Comparison of ENCODE assay signal across 18 cellular contexts in the genomic region with DNA sequence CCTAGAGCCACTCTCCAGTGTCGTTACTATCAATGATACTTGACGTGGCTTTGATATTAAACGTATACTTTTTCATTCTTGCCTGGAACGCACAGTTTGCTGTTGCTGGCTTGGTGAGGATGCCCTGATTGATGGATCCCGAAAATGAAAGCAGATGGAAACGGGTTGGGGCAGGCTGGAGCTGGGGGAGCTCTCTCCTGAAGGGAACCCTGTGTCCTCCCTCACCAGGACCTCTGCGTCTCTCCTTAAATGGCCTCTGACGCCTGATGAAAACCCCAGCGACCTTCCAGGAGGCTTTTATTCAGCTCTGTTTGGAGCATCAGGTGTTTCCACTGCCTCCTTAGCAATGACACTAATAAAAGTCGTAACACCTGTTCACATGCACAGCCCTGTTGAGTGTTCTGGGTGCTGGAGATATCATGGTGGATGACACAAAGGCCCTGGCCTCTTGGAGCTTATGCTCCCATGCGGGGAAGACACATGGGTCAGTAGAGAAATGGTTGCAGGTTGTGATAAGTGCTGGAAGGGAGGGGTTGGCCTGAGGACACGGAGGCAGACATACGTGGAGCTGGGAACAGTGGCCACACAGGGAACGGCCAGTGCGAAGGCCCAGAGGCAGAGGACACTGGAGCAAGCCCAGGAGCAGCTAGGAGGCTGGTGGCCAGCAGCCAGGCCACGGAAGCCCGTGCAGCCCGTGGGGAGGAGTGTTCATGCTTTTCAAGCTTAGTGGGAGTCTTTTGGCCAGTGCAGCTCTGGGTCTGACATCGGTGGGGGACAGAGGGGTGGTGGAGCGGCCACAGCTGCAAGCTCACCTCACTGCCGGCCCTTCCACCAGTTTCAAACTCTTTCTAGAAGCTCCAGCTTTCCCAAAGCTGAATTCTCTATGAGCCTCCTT. TPM values are rescaled to one million over a fixed set of nuclear protein-coding genes. Genes with fewer than 3 reads are reported as not detected.
DNase-seq lines count a peak whose midpoint lies in the region; ATAC-seq and TF ChIP-seq lines count a peak whose summit lies in the region.
"Had no signal": no experiment of that assay in that cellular context is flagged by ENCODE, and none has a peak within 500 bp of the region (broad histone marks: within the 10 kb centered on the region; RNA-seq: fewer than 3 reads in every experiment).

No MANE protein-coding gene starts in this region.

- no peaks in the 10 kb centered on the region for H3K9me3 ChIP-seq in endodermal cell (ENCODE audit: control insufficient read depth, low read length)
- H3K9me3 ChIP-seq: A549, adrenal gland, esophagus muscularis mucosa, pancreas had no signal

- no peaks in the 10 kb centered on the region for H3K4me1 Mint-ChIP-seq in activated CD8-positive, alpha-beta memory T cell treated with anti-CD3 and anti-CD28 coated beads, Interleukin-2, amount 10 ng/mL, durations not matched to agents 7 days and 5 days
- H3K4me1 Mint-ChIP-seq in endodermal cell (no peaks in the 10 kb centered on the region), HFFc6 (ENCODE audit: low read depth) (no peaks in the 10 kb centered on the region; the same call in 1 of the 2 replicates)
- H3K4me1 Mint-ChIP-seq: activated T-helper 17 cell treated with anti-CD3 and anti-CD28 coated beads, Interleukin-2, amount 50 U/mL, for 72 hours had no signal

- no peaks in the 10 kb centered on the region for H3K27me3 ChIP-seq in H7 (ENCODE audit: control insufficient read depth, insufficient read depth, low read length)
- no peaks in the 10 kb centered on the region for H3K27me3 ChIP-seq in endodermal cell (ENCODE audit: control insufficient read depth, insufficient read depth, low read length, poor library complexity, severe bottlenecking)
- H3K27me3 ChIP-seq: adrenal gland, cardiac muscle cell, esophagus muscularis mucosa, pancreas had no signal

- no peaks in the 10 kb centered on the region for H3K27me3 Mint-ChIP-seq in activated CD8-positive, alpha-beta memory T cell treated with anti-CD3 and anti-CD28 coated beads, Interleukin-2, amount 10 ng/mL, durations not matched to agents 7 days and 5 days
- no peaks in the 10 kb centered on the region for H3K27me3 Mint-ChIP-seq in endodermal cell (ENCODE audit: insufficient read depth)
- peaks cover 1% of the 10 kb centered on the region for H3K27me3 Mint-ChIP-seq in HFFc6 (ENCODE audit: insufficient read depth)
- H3K27me3 Mint-ChIP-seq: activated T-helper 17 cell treated with anti-CD3 and anti-CD28 coated beads, Interleukin-2, amount 50 U/mL, for 72 hours; stimulated activated naive CD8-positive, alpha-beta T cell treated with anti-CD3 and anti-CD28 coated beads, Interleukin-15, amount 100 ng/mL, for 72 hours had no signal

- H3K27ac ChIP-seq in endodermal cell (ENCODE audit: low read depth, low read length), result no peak overlapping the region
- H3K27ac ChIP-seq: A549, adrenal gland, cardiac muscle cell, esophagus muscularis mucosa, pancreas had no signal

- intact Hi-C loops in sciatic nerve (cut with DNase I), result no loop called here

- ATAC-seq in activated CD8-positive, alpha-beta memory T cell treated with anti-CD3 and anti-CD28 coated beads, Interleukin-2, amount 10 ng/mL, durations not matched to agents 7 days and 5 days, result no peak
- ATAC-seq in sciatic nerve, result no peak
- ATAC-seq in GM19324 (IDR thresholded peaks at IDR 0.05; ENCODE audit: low FRiP score, unreplicated experiment), result no peak
- ATAC-seq: A549; activated T-helper 17 cell treated with anti-CD3 and anti-CD28 coated beads, Interleukin-2, amount 50 U/mL, for 72 hours; pancreas; stimulated activated naive CD8-positive, alpha-beta T cell treated with anti-CD3 and anti-CD28 coated beads, Interleukin-15, amount 100 ng/mL, for 72 hours had no signal

- no peak overlapping the region for H3K9ac ChIP-seq in endodermal cell (ENCODE audit: extremely low read depth, low read length, poor library complexity, severe bottlenecking)

- H3K4me3 Mint-ChIP-seq in activated CD8-positive, alpha-beta memory T cell treated with anti-CD3 and anti-CD28 coated beads, Interleukin-2, amount 10 ng/mL, durations not matched to agents 7 days and 5 days, result no peak overlapping the region
- H3K4me3 Mint-ChIP-seq in endodermal cell (no peak overlapping the region), HFFc6 (no peak overlapping the region)
- H3K4me3 Mint-ChIP-seq: activated T-helper 17 cell treated with anti-CD3 and anti-CD28 coated beads, Interleukin-2, amount 50 U/mL, for 72 hours; stimulated activated naive CD8-positive, alpha-beta T cell treated with anti-CD3 and anti-CD28 coated beads, Interleukin-15, amount 100 ng/mL, for 72 hours had no signal

- CTCF ChIA-PET in activated CD8-positive, alpha-beta memory T cell treated with anti-CD3 and anti-CD28 coated beads, Interleukin-2, amount 10 ng/mL, durations not matched to agents 7 days and 5 days (lab: Charles Lee), result no interaction called here

- H3K4me1 ChIP-seq in endodermal cell (ENCODE audit: control insufficient read depth, insufficient read depth, low read length), result no peaks in the 10 kb centered on the region
- H3K4me1 ChIP-seq: A549, adrenal gland, esophagus muscularis mucosa, pancreas had no signal

- no peaks in the 10 kb centered on the region for H3K9me3 Mint-ChIP-seq in activated CD8-positive, alpha-beta memory T cell treated with anti-CD3 and anti-CD28 coated beads, Interleukin-2, amount 10 ng/mL, durations not matched to agents 7 days and 5 days (ENCODE audit: low read depth)
- no peaks in the 10 kb centered on the region for H3K9me3 Mint-ChIP-seq in endodermal cell
- H3K9me3 Mint-ChIP-seq in HFFc6, result no peaks in the 10 kb centered on the region
- H3K9me3 Mint-ChIP-seq: activated T-helper 17 cell treated with anti-CD3 and anti-CD28 coated beads, Interleukin-2, amount 50 U/mL, for 72 hours; stimulated activated naive CD8-positive, alpha-beta T cell treated with anti-CD3 and anti-CD28 coated beads, Interleukin-15, amount 100 ng/mL, for 72 hours had no signal

- H3K36me3 Mint-ChIP-seq in activated CD8-positive, alpha-beta memory T cell treated with anti-CD3 and anti-CD28 coated beads, Interleukin-2, amount 10 ng/mL, durations not matched to agents 7 days and 5 days, result no peaks in the 10 kb centered on the region
- no peaks in the 10 kb centered on the region for H3K36me3 Mint-ChIP-seq in endodermal cell (ENCODE audit: low read depth)
- no peaks in the 10 kb centered on the region for H3K36me3 Mint-ChIP-seq in HFFc6 (ENCODE audit: low read depth)

- no peak overlapping the region for H3K27ac Mint-ChIP-seq in activated CD8-positive, alpha-beta memory T cell treated with anti-CD3 and anti-CD28 coated beads, Interleukin-2, amount 10 ng/mL, durations not matched to agents 7 days and 5 days
- H3K27ac Mint-ChIP-seq in endodermal cell (no peak overlapping the region), HFFc6 (no peak overlapping the region)
- H3K27ac Mint-ChIP-seq: activated T-helper 17 cell treated with anti-CD3 and anti-CD28 coated beads, Interleukin-2, amount 50 U/mL, for 72 hours had no signal

- peak; percentile 35 for DNase-seq in activated CD8-positive, alpha-beta memory T cell treated with anti-CD3 and anti-CD28 coated beads, Interleukin-2, amount 10 ng/mL, durations not matched to agents 7 days and 5 days
- DNase-seq in activated CD8-positive, alpha-beta memory T cell treated with anti-CD3 and anti-CD28 coated beads, Interleukin-2, amount 50 U/mL, for 4 hours, result no peak
- DNase-seq in H7 (peak; percentile 44), endodermal cell (peak; percentile 21), sciatic nerve (ENCODE audit: low spot score) (peak; percentile 33), HFFc6 (no peak), NK-92 (lab: John Stamatoyannopoulos, UW; ENCODE audit: unreplicated experiment) (no peak)
- DNase-seq: activated CD4-positive, alpha-beta T cell treated with anti-CD3 and anti-CD28 coated beads, Interleukin-2, amount 50 U/mL, for 4 hours; Karpas-422; stimulated activated CD4-positive, alpha-beta T cell treated with anti-CD3 and anti-CD28 coated beads, Interleukin-2, amount 100 ng/mL, for 24 hours had no signal

- WGBS in endodermal cell (ENCODE audit: insufficient coverage in 1 of 2, insufficient read length in 1 of 2), 2 experiments, result 88 to 91% methylated on average over 16 to 21 of the region's 21 CpGs

- H3K36me3 ChIP-seq in H7 (replicated peaks; ENCODE audit: control insufficient read depth, insufficient read depth, low read length), result no peaks in the 10 kb centered on the region
- H3K36me3 ChIP-seq in endodermal cell (ENCODE audit: control insufficient read depth, insufficient read depth, low read length), result no peaks in the 10 kb centered on the region
- H3K36me3 ChIP-seq: adrenal gland, cardiac muscle cell had no signal

- no peak for TF ChIP-seq CTCF in endodermal cell (conservative IDR thresholded peaks at IDR 0.05)
- TF ChIP-seq CTCF in HFFc6 (IDR thresholded peaks at IDR 0.05), result no peak

- no peak overlapping the region for H3K4me3 ChIP-seq in H7 (ENCODE audit: insufficient read depth, low read depth, low read length)
- H3K4me3 ChIP-seq in endodermal cell (ENCODE audit: low read length), result no peak overlapping the region
- H3K4me3 ChIP-seq: A549, adrenal gland, cardiac muscle cell, esophagus muscularis mucosa, pancreas had no signal

RNA-seq across cellular contexts. Expression of gene MSANTD1, which starts 7.5 kb away (rescaled TPM):
- under 1 TPM; 0.73 to 0.82 TPM for total RNA-seq in activated CD8-positive, alpha-beta memory T cell treated with anti-CD3 and anti-CD28 coated beads, Interleukin-2, amount 10 ng/mL, durations not matched to agents 7 days and 5 days
- 0.07 and 0.24 TPM in 2 replicates for total RNA-seq in H7 (2014; rRNA removed; shearing (Covaris generic))
- total RNA-seq in endodermal cell (1 to 10 TPM in 1 of 2 donors, under 1 TPM in 1; 1.00 to 2.5 TPM), sciatic nerve (1.8 TPM)
- 0.32 TPM for polyA plus RNA-seq in endodermal cell (2013, experiment 1 of 2)
- 0.41 TPM for polyA plus RNA-seq in endodermal cell (2013, experiment 2 of 2)
- total RNA-seq in HFFc6 (2021; fragmentation: NEBNext Ultra II Directional; extraction: Animal tissue kit (Norgen Biotek cat#: 25700)), result under 1 TPM; 0.09 to 0.35 (median 0.12) TPM

RNA-seq across cellular contexts. Expression of gene RGS12, which starts 36.3 kb away (rescaled TPM):
- 1 to 10 TPM; 2.1 to 5.0 TPM for total RNA-seq in activated CD8-positive, alpha-beta memory T cell treated with anti-CD3 and anti-CD28 coated beads, Interleukin-2, amount 10 ng/mL, durations not matched to agents 7 days and 5 days
- 18.7 and 19.7 TPM in 2 replicates for total RNA-seq in H7 (2014; rRNA removed; shearing (Covaris generic))
- total RNA-seq in endodermal cell, result 10 to 100 TPM; 45.2 to 48.6 TPM
- 47.0 TPM for polyA plus RNA-seq in endodermal cell (2013, experiment 1 of 2)
- polyA plus RNA-seq in endodermal cell (2013, experiment 2 of 2), result 44.0 TPM
- total RNA-seq in sciatic nerve, result 40.7 TPM
- total RNA-seq in HFFc6 (2021; fragmentation: NEBNext Ultra II Directional; extraction: Animal tissue kit (Norgen Biotek cat#: 25700)), result 10 to 100 TPM in 4 of 6 experiments, 1 to 10 TPM in 2; 8.5 to 15.2 (median 12.1) TPM

Comparison
In these comparisons a context has a peak if more than half of its experiments do, and no peak if none do; other contexts are left out.
1. DNase-seq: peak in activated CD8-positive, alpha-beta memory T cell treated with anti-CD3 and anti-CD28 coated beads, Interleukin-2, amount 10 ng/mL, durations not matched to agents 7 days and 5 days (single experiment), H7 (single experiment), endodermal cell (single experiment) and sciatic nerve (single experiment); none in activated CD8-positive, alpha-beta memory T cell treated with anti-CD3 and anti-CD28 coated beads, Interleukin-2, amount 50 U/mL, for 4 hours (single experiment), HFFc6 (single experiment) and NK-92 (single experiment).